Comparison of ENCODE assay signal across 19 cellular contexts in genomic region chr2:238930216-238930615, GRCh38.
DNase-seq lines count a peak whose midpoint lies in the region; ATAC-seq and TF ChIP-seq lines count a peak whose summit lies in the region.
"Had no signal": no experiment of that assay in that cellular context is flagged by ENCODE, and none has a peak within 500 bp of the region (broad histone marks: within the 10 kb centered on the region; RNA-seq: fewer than 3 reads in every experiment).

No MANE protein-coding gene starts in this region.

- no peak overlapping the region for H2AFZ ChIP-seq in ACC112 (ENCODE audit: low read length, unreplicated experiment)
- H2AFZ ChIP-seq in IMR-90 (replicated peaks; ENCODE audit: low read length, poor library complexity): peak overlapping the region; percentile 45
- H2AFZ ChIP-seq: GM23248 had no signal

- no peak overlapping the region for H4K91ac ChIP-seq in IMR-90 (ENCODE audit: insufficient read depth, low read depth, low read length)

- H3K79me1 ChIP-seq in IMR-90 (ENCODE audit: low read depth in 1 of 2, low read length in 2 of 2): no peaks in the 10 kb centered on the region; a peak in 1 of 4 replicates

- no peaks in the 10 kb centered on the region for H3K9me1 ChIP-seq in IMR-90 (ENCODE audit: insufficient read depth, low read length)

- H3K4me2 ChIP-seq in IMR-90 (ENCODE audit: low read depth, low read length): no peak overlapping the region

- dilution Hi-C loops in IMR-90 (cut with HindIII; ENCODE audit: low sequenced_read_pairs, unreplicated experiment): no loop called here

- in situ Hi-C loops in IMR-90 (cut with MboI; ENCODE audit: low sequenced_read_pairs): no loop called here

- 0 out of 2 replicates have a peak overlapping the region, but pooled peaks have one; percentile 65 for H3K27ac ChIP-seq in ACC112 (ENCODE audit: low read depth, low read length)
- no peak overlapping the region for H3K27ac ChIP-seq in IMR-90 (ENCODE audit: insufficient read depth, low read length)
- H3K27ac ChIP-seq in subcutaneous abdominal adipose tissue (ENCODE audit: low read depth, low read length): peak overlapping the region; percentile 46
- H3K27ac ChIP-seq in SJCRH30: no peak overlapping the region

- no peak overlapping the region for H2BK5ac ChIP-seq in IMR-90 (ENCODE audit: low read depth, low read length, poor library complexity, severe bottlenecking)

- H3K18ac ChIP-seq in IMR-90 (ENCODE audit: low read depth, low read length): no peak overlapping the region

- H3K4me3 ChIP-seq in ACC112 (ENCODE audit: low read depth, low read length) (no peak overlapping the region), IMR-90 (ENCODE audit: insufficient read depth, low read depth, low read length) (no peak overlapping the region), subcutaneous abdominal adipose tissue (ENCODE audit: low read depth in 1 of 5, low read length in 5 of 5) (no peak overlapping the region), SJCRH30 (no peak overlapping the region)
- H3K4me3 ChIP-seq: GM23248 had no signal

- H3K23ac ChIP-seq in IMR-90 (ENCODE audit: low read depth, low read length): no peak overlapping the region

- no peak for TF ChIP-seq POLR2A in IMR-90 (IDR thresholded peaks at IDR 0.05; ENCODE audit: low read depth, low read length)

- H3K56ac ChIP-seq in IMR-90 (ENCODE audit: extremely low read depth, insufficient read depth, low read length): no peak overlapping the region

- H4K20me1 ChIP-seq in IMR-90 (ENCODE audit: insufficient read depth, low read length): no peaks in the 10 kb centered on the region

- H2BK15ac ChIP-seq in IMR-90 (ENCODE audit: low read depth, low read length): no peak overlapping the region

- H3K9ac ChIP-seq in IMR-90 (ENCODE audit: low read depth, low read length): no peak overlapping the region
- H3K9ac ChIP-seq in subcutaneous abdominal adipose tissue (ENCODE audit: low read length in 5 of 5): no peak overlapping the region
- H3K9ac ChIP-seq: GM23248 had no signal

- no peak for TF ChIP-seq CTCF in IMR-90 (conservative IDR thresholded peaks at IDR 0.05; ENCODE audit: low read depth, low read length)

- H3K9me3 ChIP-seq in IMR-90 (ENCODE audit: control insufficient read depth, insufficient read depth, low read length): peaks cover 4% of the 10 kb centered on the region; the same call in 1 of the 2 replicates
- H3K9me3 ChIP-seq in subcutaneous abdominal adipose tissue (ENCODE audit: control insufficient read depth in 5 of 5, low read length in 5 of 5): no peaks in the 10 kb centered on the region
- H3K9me3 ChIP-seq in SJCRH30 (replicated peaks): no peaks in the 10 kb centered on the region
- H3K9me3 ChIP-seq: Caco-2 had no signal

- DNase-seq in IMR-90 (no peak), mesenteric fat pad (ENCODE audit: low spot score) (peak; percentile 45), SJCRH30 (no peak)
- no peak for DNase-seq in activated CD4-positive, alpha-beta T cell treated with anti-CD3 and anti-CD28 coated beads for 1 hour
- DNase-seq: Caco-2; CD4-positive, CD25-positive, alpha-beta regulatory T cell; DMS153; KBM-7; NCI-H1417 treated with DMSO at 0.1 percent for 48 hours; NCI-H1930; NCI-H2171 treated with DMSO at 0.1 percent for 48 hours; NCI-H446 treated with DMSO at 0.1 percent for 48 hours; NCI-H774; RPMI8226 had no signal

- intact Hi-C loops in IMR-90 (cut with micrococcal nuclease): no loop called here

- H3K36me3 ChIP-seq in ACC112 (ENCODE audit: insufficient read depth, low read length) (no peaks in the 10 kb centered on the region; the same call in 1 of the 2 replicates), IMR-90 (ENCODE audit: control insufficient read depth, insufficient read depth, low read length) (no peaks in the 10 kb centered on the region), subcutaneous abdominal adipose tissue (ENCODE audit: control insufficient read depth in 5 of 5, insufficient read depth in 5 of 5, low read length in 5 of 5) (no peaks in the 10 kb centered on the region), SJCRH30 (no peaks in the 10 kb centered on the region)

- 83% methylated on average over 1 of the region's 6 CpGs; no CpG with 5 or more reads in 1 of the 2 experiments for WGBS in IMR-90 (ENCODE audit: extremely low coverage in 2 of 2, insufficient read length in 1 of 2), 2 experiments

- H3K4me1 ChIP-seq in ACC112 (ENCODE audit: control insufficient read depth, insufficient read depth, low read length, unreplicated experiment) (peaks cover 14% of the 10 kb centered on the region), IMR-90 (ENCODE audit: control insufficient read depth, insufficient read depth, low read length) (0 out of 2 replicates have a peak, but pooled peaks cover 4% of the 10 kb centered on the region), subcutaneous abdominal adipose tissue (ENCODE audit: control insufficient read depth in 5 of 5, insufficient read depth in 5 of 5, low read length in 5 of 5) (peaks cover 6 to 17% (median 14%) of the 10 kb centered on the region in 5 donors), SJCRH30 (no peaks in the 10 kb centered on the region)
- H3K4me1 ChIP-seq: Caco-2 had no signal

- ATAC-seq in IMR-90 (ENCODE audit: low read depth): no peak
- ATAC-seq in HG02759 (IDR thresholded peaks at IDR 0.05; ENCODE audit: unreplicated experiment): no peak
- ATAC-seq: HCT116 had no signal

- POLR2A ChIA-PET in IMR-90 (lab: Charles Lee; ENCODE audit: unreplicated experiment): no interaction called here

- BruUV-seq in IMR-90 (replicated peaks; lab: Mats Ljungman, UMichigan): no TSS peak

- H3K4ac ChIP-seq in IMR-90 (ENCODE audit: low read depth, low read length): no peak overlapping the region

- no peak overlapping the region for H2BK20ac ChIP-seq in IMR-90 (ENCODE audit: low read depth, low read length)

- no peaks in the 10 kb centered on the region for H3K79me2 ChIP-seq in ACC112 (ENCODE audit: control insufficient read depth, insufficient read depth, low read length, unreplicated experiment)

- H2AK5ac ChIP-seq in IMR-90 (ENCODE audit: low read depth, low read length): no peak overlapping the region

- H2AK9ac ChIP-seq in IMR-90 (replicated peaks; ENCODE audit: low read depth, low read length, poor library complexity): no peak overlapping the region

- TF ChIP-seq RAD21 in IMR-90 (IDR thresholded peaks at IDR 0.05; ENCODE audit: low read length): no peak

- no peak overlapping the region for H4K5ac ChIP-seq in IMR-90 (ENCODE audit: low read depth, low read length)

- H4K8ac ChIP-seq in IMR-90 (ENCODE audit: low read depth in 2 of 2, low read length in 2 of 2): no peak overlapping the region

- H3K14ac ChIP-seq in IMR-90 (replicated peaks; ENCODE audit: low read depth, low read length): 0 out of 2 replicates have a peak overlapping the region, but pooled peaks have one; percentile 11

- no peak overlapping the region for H2BK120ac ChIP-seq in IMR-90 (ENCODE audit: low read depth, low read length)

- CTCF ChIA-PET in IMR-90 (lab: Yijun Ruan, JAX): no interaction called here

- H3K27me3 ChIP-seq in ACC112 (ENCODE audit: insufficient read depth, low read length): peaks cover 18% of the 10 kb centered on the region
- H3K27me3 ChIP-seq in IMR-90 (ENCODE audit: control insufficient read depth, insufficient read depth, low read length): no peaks in the 10 kb centered on the region; the same call in 1 of the 2 replicates
- H3K27me3 ChIP-seq in subcutaneous abdominal adipose tissue (ENCODE audit: control insufficient read depth in 5 of 5, insufficient read depth in 4 of 5, low read length in 5 of 5): peaks cover 0 to 10% (median 0%) of the 10 kb centered on the region in 5 donors
- peaks cover 30% of the 10 kb centered on the region for H3K27me3 ChIP-seq in SJCRH30

TF ChIP-seq in IMR-90, 13 proteins besides CTCF, POLR2A, EP300 and RAD21:
- no peak for TF ChIP-seq RFX5 (IDR thresholded peaks at IDR 0.05; ENCODE audit: low read depth, low read length)

Comparison
In these comparisons a context has a peak if more than half of its experiments do, and no peak if none do; other contexts are left out.
1. H3K27ac ChIP-seq: peak in ACC112 (single experiment) and subcutaneous abdominal adipose tissue (single experiment); none in IMR-90 (single experiment) and SJCRH30 (single experiment).